18 cellular contexts compared by ENCODE assay signal in the genomic region with DNA sequence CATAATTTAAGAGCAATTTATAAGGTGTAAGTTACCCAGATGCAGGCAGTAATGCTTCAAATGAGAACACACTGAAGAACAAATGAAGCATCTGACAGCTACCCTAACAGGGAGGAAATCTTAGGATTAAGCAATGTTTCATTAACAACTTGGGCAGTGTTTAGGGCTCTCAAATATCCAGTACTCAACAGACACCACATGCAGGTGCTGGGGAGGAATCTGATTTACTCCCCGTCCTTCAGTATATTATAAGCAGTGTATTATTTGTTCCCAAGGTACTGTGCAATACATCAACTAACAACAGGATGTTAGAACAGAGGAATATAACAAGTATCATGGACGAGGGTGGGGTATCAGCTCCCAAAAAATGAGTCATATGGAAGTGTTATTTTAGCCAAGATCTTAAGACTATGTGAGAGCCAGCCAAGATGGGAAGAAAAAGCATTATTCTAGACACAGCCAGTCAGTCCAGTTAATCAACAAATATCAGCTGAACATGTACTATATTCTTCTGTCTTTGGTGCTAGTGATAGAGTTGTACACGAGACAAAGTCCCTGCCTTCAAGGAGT. TPM values are rescaled to one million over a fixed set of nuclear protein-coding genes. Genes with fewer than 3 reads are reported as not detected.
DNase-seq lines count a peak whose midpoint lies in the region; TF ChIP-seq lines count a peak whose summit lies in the region.
"Had no signal": no experiment of that assay in that cellular context is flagged by ENCODE, and none has a peak within 500 bp of the region (broad histone marks: within the 10 kb centered on the region; RNA-seq: fewer than 3 reads in every experiment).

No MANE protein-coding gene starts in this region.

- H3K4me3 ChIP-seq in muscle layer of colon (ENCODE audit: low read depth in 1 of 2, low read length in 2 of 2), result no peak overlapping the region
- H3K4me3 ChIP-seq: lower lobe of right lung, SJSA1 had no signal

- intact Hi-C loops in posterior cingulate gyrus (cut with DNase I), result no loop called here

- H3K27me3 ChIP-seq in muscle layer of colon (ENCODE audit: control insufficient read depth in 1 of 2, insufficient read depth in 2 of 2, low read length in 2 of 2), result no peaks in the 10 kb centered on the region
- H3K27me3 ChIP-seq: SJSA1 had no signal

- no peak overlapping the region for H3K9ac ChIP-seq in muscle layer of colon (ENCODE audit: low read length)

- peak overlapping the region; percentile 31 for H3K27ac ChIP-seq in muscle layer of colon (ENCODE audit: low read depth, low read length)
- H3K27ac ChIP-seq: lower lobe of right lung, SJSA1, VCaP had no signal

- peaks cover 6% of the 10 kb centered on the region for H3K4me1 ChIP-seq in muscle layer of colon (ENCODE audit: insufficient read depth, low read length)
- H3K4me1 ChIP-seq: lower lobe of right lung had no signal

- peak; percentile 28 for DNase-seq in AG09319 (ENCODE audit: extremely low read depth, low read depth)
- peak; percentile 71 for DNase-seq in LHCN-M2 (ENCODE audit: low read depth)
- peak; percentile 61 for DNase-seq in dermis blood vessel endothelial cell
- DNase-seq in posterior cingulate gyrus, result no peak
- no peak for DNase-seq in GM19240 (ENCODE audit: insufficient read length, low spot score)
- DNase-seq in NOMO-1 (lab: John Stamatoyannopoulos, UW; ENCODE audit: unreplicated experiment in 2 of 2), result no peak
- DNase-seq in NCI-H1105 treated with DMSO at 0.1 percent for 48 hours (lab: John Stamatoyannopoulos, UW), result no peak
- DNase-seq: activated CD8-positive, alpha-beta memory T cell treated with anti-CD3 and anti-CD28 coated beads, Interleukin-2, amount 10 ng/mL, durations not matched to agents 7 days and 5 days; activated naive CD8-positive, alpha-beta T cell treated with anti-CD3 and anti-CD28 coated beads for 36 hours; CD4-positive, CD25-positive, alpha-beta regulatory T cell; hypothalamus; KG1; lower lobe of right lung; NCI-H1930; stimulated activated CD4-positive, alpha-beta T cell treated with anti-CD3 and anti-CD28 coated beads, Interleukin-4, amount 100 ng/mL, for 4 hours had no signal

- H3K9me3 ChIP-seq in muscle layer of colon (ENCODE audit: low read length), result no peaks in the 10 kb centered on the region
- H3K9me3 ChIP-seq: lower lobe of right lung, SJSA1 had no signal

- TF ChIP-seq CTCF in AG09319 (IDR thresholded peaks at IDR 0.05; ENCODE audit: low read depth, low read length), result no peak

- peaks cover 20% of the 10 kb centered on the region for H3K36me3 ChIP-seq in muscle layer of colon (ENCODE audit: insufficient read depth, low read length)

RNA-seq across cellular contexts. Expression of a gene that starts 20.4 kb away (rescaled TPM):
- 139 and 154 TPM in 2 replicates for total RNA-seq in LHCN-M2 (2014; rRNA removed)
- 37.4 TPM for polyA plus RNA-seq in LHCN-M2 (2012)
- 131 and 146 TPM in 2 replicates for total RNA-seq in dermis blood vessel endothelial cell

RNA-seq across cellular contexts. Expression of a gene that starts 35.2 kb away (rescaled TPM):
- 5.8 and 16.1 TPM in 2 replicates for total RNA-seq in LHCN-M2 (2014; rRNA removed)
- 36.2 TPM for polyA plus RNA-seq in LHCN-M2 (2012)
- total RNA-seq in dermis blood vessel endothelial cell, result 11.9 and 14.1 TPM in 2 replicates

Comparison
In these comparisons a context has a peak if more than half of its experiments do, and no peak if none do; other contexts are left out.
1. DNase-seq: peak in AG09319 (single experiment), LHCN-M2 (single experiment) and dermis blood vessel endothelial cell (single experiment); none in posterior cingulate gyrus (0 of 10), GM19240 (single experiment), NOMO-1 (0 of 2) and NCI-H1105 treated with DMSO at 0.1 percent for 48 hours (single experiment).